19 cellular contexts compared by ENCODE assay signal in the genomic region with DNA sequence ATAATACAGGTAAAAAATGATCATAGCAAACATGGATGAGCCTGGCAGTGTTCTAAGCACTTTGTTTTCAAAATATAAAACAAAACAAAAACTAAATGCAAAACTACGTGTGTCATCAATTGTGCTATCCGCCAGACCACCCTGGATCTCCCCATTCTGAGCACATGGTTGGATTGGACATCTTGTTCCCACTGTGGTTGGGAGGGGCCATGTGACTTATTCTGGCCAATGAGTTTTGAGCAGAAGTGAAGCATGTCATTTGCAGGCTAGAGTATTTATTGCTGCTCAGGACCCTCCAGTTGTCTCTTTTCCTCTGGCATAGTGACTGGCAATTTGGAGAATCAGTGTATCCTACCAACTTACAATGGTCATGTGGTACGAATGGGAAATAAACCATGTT.
"Had no signal": no experiment of that assay in that cellular context is flagged by ENCODE, and none has a peak within 500 bp of the region (broad histone marks: within the 10 kb centered on the region; RNA-seq: fewer than 3 reads in every experiment).

No MANE protein-coding gene starts in this region.

- H3K27ac Mint-ChIP-seq: endodermal cell; naive thymus-derived CD4-positive, alpha-beta T cell; nephron progenitor cell had no signal

- ATAC-seq: foreskin keratinocyte; naive thymus-derived CD4-positive, alpha-beta T cell had no signal

- H3K4me3 ChIP-seq: coronary artery, hepatocyte, prostate gland, stomach, thoracic aorta, transverse colon had no signal

- H3K27ac ChIP-seq: coronary artery, foreskin keratinocyte, hepatocyte, parathyroid adenoma, prostate gland, stomach, thoracic aorta, transverse colon had no signal

- H3K4me1 ChIP-seq: foreskin keratinocyte, parathyroid adenoma, prostate gland, transverse colon had no signal

- FAIRE-seq: endothelial cell of umbilical vein, kidney had no signal

- H3K36me3 Mint-ChIP-seq: naive thymus-derived CD4-positive, alpha-beta T cell had no signal

- H3K9me3 ChIP-seq: prostate gland, stomach, thoracic aorta, transverse colon had no signal

- H3K9me3 Mint-ChIP-seq: endodermal cell, nephron progenitor cell had no signal

- DNase-seq: effector CD4-positive, alpha-beta T cell; endodermal cell; erythroblast; foreskin keratinocyte; kidney; left cardiac atrium; mesendoderm; naive thymus-derived CD4-positive, alpha-beta T cell; nephron progenitor cell; stimulated activated CD4-positive, alpha-beta T cell treated with anti-CD3 and anti-CD28 coated beads, Interleukin-2, amount 100 ng/mL, for 24 hours; stimulated activated naive CD4-positive, alpha-beta T cell; stomach; transverse colon had no signal

- H3K27me3 ChIP-seq: foreskin keratinocyte, transverse colon had no signal

- H3K4me2 ChIP-seq: hepatocyte had no signal

- H3K36me3 ChIP-seq: prostate gland, stomach, thoracic aorta, transverse colon had no signal

- H3K4me1 Mint-ChIP-seq: naive thymus-derived CD4-positive, alpha-beta T cell had no signal

- H3K4me3 Mint-ChIP-seq: endodermal cell; naive thymus-derived CD4-positive, alpha-beta T cell; nephron progenitor cell had no signal
